20 cellular contexts compared by ENCODE assay signal in genomic region chr4:1459081-1459480, GRCh38. TPM values are rescaled to one million over a fixed set of nuclear protein-coding genes. Genes with fewer than 3 reads are reported as not detected.
"Had no signal": no experiment of that assay in that cellular context is flagged by ENCODE, and none has a peak within 500 bp of the region (broad histone marks: within the 10 kb centered on the region; RNA-seq: fewer than 3 reads in every experiment).

No MANE protein-coding gene starts in this region.

- H3K4me1 Mint-ChIP-seq: activated CD4-positive, alpha-beta T cell treated with anti-CD3 and anti-CD28 coated beads for 36 hours had no signal

- H3K4me3 Mint-ChIP-seq: activated CD4-positive, alpha-beta memory T cell treated with anti-CD3 and anti-CD28 coated beads for 36 hours; activated CD4-positive, alpha-beta T cell treated with anti-CD3 and anti-CD28 coated beads for 36 hours; activated T-cell treated with anti-CD3 and anti-CD28 coated beads, Interleukin-2, amount 50 U/mL, for 4 hours; mesothelial cell of epicardium; stimulated activated naive CD8-positive, alpha-beta T cell treated with anti-CD3 and anti-CD28 coated beads, Interleukin-15, Interleukin-2, amounts not matched to agents 100 ng/mL and 50 ng/mL, for 24 hours; T-helper 17 cell; type B pancreatic cell had no signal

- H3K9me3 ChIP-seq: neutrophil, prostate gland had no signal

- H3K36me3 ChIP-seq: brain microvascular endothelial cell, neutrophil, prostate gland, WERI-Rb-1 had no signal

- H3K27ac ChIP-seq: brain microvascular endothelial cell, foreskin keratinocyte, neutrophil, prostate gland, WERI-Rb-1 had no signal

- H3K27ac Mint-ChIP-seq: activated CD4-positive, alpha-beta memory T cell treated with anti-CD3 and anti-CD28 coated beads for 36 hours; activated CD4-positive, alpha-beta T cell treated with anti-CD3 and anti-CD28 coated beads for 36 hours; mesothelial cell of epicardium; stimulated activated naive CD8-positive, alpha-beta T cell treated with anti-CD3 and anti-CD28 coated beads, Interleukin-15, Interleukin-2, amounts not matched to agents 100 ng/mL and 50 ng/mL, for 24 hours; T-helper 17 cell; type B pancreatic cell had no signal

- H3K4me3 ChIP-seq: prostate gland had no signal

- H3K9me3 Mint-ChIP-seq: activated CD4-positive, alpha-beta memory T cell treated with anti-CD3 and anti-CD28 coated beads for 36 hours had no signal

- DNase-seq: activated CD4-positive, alpha-beta memory T cell treated with anti-CD3 and anti-CD28 coated beads for 36 hours; activated CD4-positive, alpha-beta T cell treated with anti-CD3 and anti-CD28 coated beads for 36 hours; activated effector memory CD4-positive, alpha-beta T cell treated with anti-CD3 and anti-CD28 coated beads, Interleukin-2, amount 50 U/mL, for 16 hours; activated T-cell treated with anti-CD3 and anti-CD28 coated beads, Interleukin-2, amount 50 U/mL, for 4 hours; anterior cingulate cortex; brain microvascular endothelial cell; effector CD8-positive, alpha-beta T cell; foreskin keratinocyte; T-helper 17 cell; WERI-Rb-1 had no signal

- H3K36me3 Mint-ChIP-seq: activated CD4-positive, alpha-beta memory T cell treated with anti-CD3 and anti-CD28 coated beads for 36 hours; mesothelial cell of epicardium; type B pancreatic cell had no signal

- ATAC-seq: activated CD4-positive, alpha-beta T cell treated with anti-CD3 and anti-CD28 coated beads for 36 hours; activated T-cell treated with anti-CD3 and anti-CD28 coated beads, Interleukin-2, amount 50 U/mL, for 4 hours; foreskin keratinocyte; right cardiac atrium; T-helper 17 cell had no signal

- H3K4me1 ChIP-seq: foreskin keratinocyte, prostate gland had no signal

RNA-seq across cellular contexts. Expression of gene NKX1-1, which starts 52.8 kb away (rescaled TPM):
- total RNA-seq: activated CD4-positive, alpha-beta memory T cell treated with anti-CD3 and anti-CD28 coated beads for 36 hours; activated CD4-positive, alpha-beta T cell treated with anti-CD3 and anti-CD28 coated beads for 36 hours; activated T-cell treated with anti-CD3 and anti-CD28 coated beads, Interleukin-2, amount 50 U/mL, for 4 hours; foreskin keratinocyte; kidney epithelial cell; liver; mesothelial cell of epicardium; myocyte; prostate gland; right cardiac atrium; T-helper 17 cell; temporal lobe had no signal
- polyA plus RNA-seq: foreskin keratinocyte, liver, right cardiac atrium had no signal
